ENCODE assay signal across 8 cellular contexts in the genomic region with DNA sequence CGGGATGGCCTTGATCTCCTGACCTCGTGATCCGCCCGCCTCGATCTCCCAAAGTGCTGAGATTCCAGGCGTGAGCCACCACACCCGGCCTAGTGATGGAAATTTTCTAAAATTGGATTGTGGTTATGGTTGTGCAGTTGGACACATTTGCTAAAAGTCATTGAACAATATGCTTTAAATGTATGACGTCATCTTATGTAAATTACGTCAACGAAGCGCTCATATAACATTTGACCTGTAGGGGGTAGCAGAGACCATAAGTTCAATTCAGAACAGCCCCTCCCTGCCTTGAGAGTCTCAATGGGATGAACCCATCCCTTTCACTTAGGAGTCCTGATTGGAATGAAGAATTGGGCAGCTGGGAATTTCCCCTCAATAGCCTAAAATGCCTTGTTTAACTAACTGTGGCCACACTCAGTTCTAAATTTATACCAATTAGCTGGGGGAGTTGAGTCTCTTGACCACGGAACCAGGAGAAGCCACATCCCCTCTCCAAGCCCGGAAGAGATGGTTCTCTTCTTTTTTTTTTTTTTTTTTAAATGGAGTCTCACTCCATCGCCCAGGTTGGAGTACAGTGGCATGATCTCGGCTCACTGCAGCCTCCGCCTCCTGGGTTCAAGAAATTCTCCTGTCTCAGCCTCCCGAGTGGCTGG. TPM values are rescaled to one million over a fixed set of nuclear protein-coding genes. Genes with fewer than 3 reads are reported as not detected.
A peak's percentile ranks its signal among the peaks of the same experiment; 100 is the strongest.
DNase-seq lines count a peak whose midpoint lies in the region; ATAC-seq, FAIRE-seq and TF ChIP-seq lines count a peak whose summit lies in the region.

No MANE protein-coding gene starts in this region.

- H4K20me1 ChIP-seq in BLaER1 treated with 17β-estradiol and CSF1 and Interleukin-3, amounts not matched to agents 10 nM and 100 nM = no peaks in the 10 kb centered on the region
- no peaks in the 10 kb centered on the region for H4K20me1 ChIP-seq in H9 (ENCODE audit: control insufficient read depth, insufficient read depth, insufficient read length)

- no peaks in the 10 kb centered on the region for H3K36me3 Mint-ChIP-seq in H9 (ENCODE audit: insufficient read depth in 1 of 3, low read depth in 3 of 3)
- no peaks in the 10 kb centered on the region for H3K36me3 Mint-ChIP-seq in mesothelial cell of epicardium

- H3K9me3 Mint-ChIP-seq in H9 (peaks cover 1 to 2% of the 10 kb centered on the region in 2 experiments; a peak in 3 of 5 replicates), mesothelial cell of epicardium (no peaks in the 10 kb centered on the region)

- peak; percentile 62 for DNase-seq in H9
- peak; percentile 86 to 87 for DNase-seq in NCI-H446 (lab: John Stamatoyannopoulos, UW)
- peak; percentile 50 for DNase-seq in activated CD4-positive, alpha-beta T cell treated with anti-CD3 and anti-CD28 coated beads for 48 hours
- DNase-seq in mesothelial cell of epicardium (ENCODE audit: low spot score in 2 of 2, unreplicated experiment in 2 of 2) = no peak
- no peak for DNase-seq in upper lobe of right lung

- FAIRE-seq in endometrium (lab: Jason Lieb, UNC) = peak; percentile 61

- H3K4ac ChIP-seq in H9 (ENCODE audit: low read depth, low read length) = no peak overlapping the region

- no peak overlapping the region for H2BK12ac ChIP-seq in H9 (ENCODE audit: insufficient read length, low read depth, low read length)

- H2BK120ac ChIP-seq in H9 (ENCODE audit: low read depth, low read length, poor library complexity, severe bottlenecking) = no peak overlapping the region

- no peaks in the 10 kb centered on the region for H3K79me2 ChIP-seq in H9 (ENCODE audit: insufficient read depth, low read length)

- peaks cover 2% of the 10 kb centered on the region in 2 experiments; a peak in 3 of 4 replicates for H3K4me1 Mint-ChIP-seq in H9
- peaks cover 3% of the 10 kb centered on the region for H3K4me1 Mint-ChIP-seq in mesothelial cell of epicardium

- no peak overlapping the region for H3K56ac ChIP-seq in H9 (ENCODE audit: insufficient read length, low read depth, low read length)

- H4K91ac ChIP-seq in H9 (ENCODE audit: insufficient read length, low read depth, low read length) = no peak overlapping the region

- intact Hi-C loops in upper lobe of right lung (cut with DNase I) = loop anchor here (5.0 kb wide), 1 partner anchor 200 kb away; no protein-coding TSS in a partner anchor

- H3K27me3 ChIP-seq in BLaER1 treated with 17β-estradiol and CSF1 and Interleukin-3, amounts not matched to agents 10 nM and 100 nM = no peaks in the 10 kb centered on the region
- H3K27me3 ChIP-seq in H9 (ENCODE audit: insufficient read depth, low read length) (no peaks in the 10 kb centered on the region), upper lobe of right lung (no peaks in the 10 kb centered on the region)

- no peak overlapping the region for H2AFZ ChIP-seq in H9 (ENCODE audit: low read length)

- H4K5ac ChIP-seq in H9 (ENCODE audit: insufficient read length, low read depth, low read length) = no peak overlapping the region

- H3K79me1 ChIP-seq in H9 (ENCODE audit: insufficient read depth, low read depth, low read length, poor library complexity, severe bottlenecking) = no peaks in the 10 kb centered on the region

- no peak overlapping the region for H3K23ac ChIP-seq in H9 (ENCODE audit: insufficient read length, low read depth, low read length)

- H4K8ac ChIP-seq in H9 (replicated peaks; ENCODE audit: insufficient read length, low read depth, low read length) = no peak overlapping the region

- TF ChIP-seq CTCF in H9 (conservative IDR thresholded peaks at IDR 0.05) (peak; percentile 87), mesothelial cell of epicardium (IDR thresholded peaks at IDR 0.05; ENCODE audit: unreplicated experiment) (peak; percentile 96), upper lobe of right lung (IDR thresholded peaks at IDR 0.05) (peak; percentile 81)

- H3K23me2 ChIP-seq in H9 (ENCODE audit: insufficient read length, low read depth, low read length, poor library complexity, severe bottlenecking) = no peaks in the 10 kb centered on the region

- WGBS in H9 (ENCODE audit: extremely low coverage, insufficient read length, low lambda C conversion rate) = no CpG with 5 or more reads among the region's 17 CpGs

- peak overlapping the region in 7 of 10 experiments; percentile 5 to 60 (median 25); a peak in 9 of 20 replicates for H3K4me3 ChIP-seq in BLaER1 treated with 17β-estradiol and CSF1 and Interleukin-3, amounts not matched to agents 10 nM and 100 nM
- H3K4me3 ChIP-seq in upper lobe of right lung = no peak overlapping the region

- H3K36me3 ChIP-seq in BLaER1 treated with 17β-estradiol and CSF1 and Interleukin-3, amounts not matched to agents 10 nM and 100 nM = no peaks in the 10 kb centered on the region
- H3K36me3 ChIP-seq in upper lobe of right lung = no peaks in the 10 kb centered on the region

- H3K27me3 Mint-ChIP-seq in H9 (ENCODE audit: low read depth) (peaks cover 7% of the 10 kb centered on the region), mesothelial cell of epicardium (ENCODE audit: low read depth) (peaks cover 1% of the 10 kb centered on the region)

- H3K9me3 ChIP-seq in BLaER1 treated with 17β-estradiol and CSF1 and Interleukin-3, amounts not matched to agents 10 nM and 100 nM (replicated peaks in 1 of 11) = peaks cover 0 to 10% (median 0%) of the 10 kb centered on the region in 11 experiments; a peak in 4 of 22 replicates
- no peaks in the 10 kb centered on the region for H3K9me3 ChIP-seq in H9 (ENCODE audit: control insufficient read depth, low read depth, low read length)
- no peaks in the 10 kb centered on the region for H3K9me3 ChIP-seq in upper lobe of right lung

- no peak overlapping the region for H2BK20ac ChIP-seq in H9 (ENCODE audit: low read depth, low read length, poor library complexity, severe bottlenecking)

- no peak overlapping the region for H3K14ac ChIP-seq in H9 (ENCODE audit: insufficient read depth, low read length)

- peak overlapping the region in 4 of 11 experiments; percentile 3 to 47 (median 17); a peak in 4 of 22 replicates for H3K9ac ChIP-seq in BLaER1 treated with 17β-estradiol and CSF1 and Interleukin-3, amounts not matched to agents 10 nM and 100 nM
- no peak overlapping the region for H3K9ac ChIP-seq in H9 (ENCODE audit: extremely low read depth, insufficient read length, low read length)

- peaks cover 6 to 57% (median 45%) of the 10 kb centered on the region in 10 experiments for H3K4me1 ChIP-seq in BLaER1 treated with 17β-estradiol and CSF1 and Interleukin-3, amounts not matched to agents 10 nM and 100 nM
- H3K4me1 ChIP-seq in H9 (ENCODE audit: insufficient read depth, low read length) (no peaks in the 10 kb centered on the region), upper lobe of right lung (peaks cover 3% of the 10 kb centered on the region)

- H3K18ac ChIP-seq in H9 (ENCODE audit: insufficient read length, low read depth, low read length) = no peak overlapping the region

- no peak overlapping the region for H2BK15ac ChIP-seq in H9 (ENCODE audit: low read depth, low read length)

- H2AK5ac ChIP-seq in H9 (ENCODE audit: insufficient read length, low read length) = no peak overlapping the region

- ATAC-seq in upper lobe of right lung = peak; percentile 97
- no peak for ATAC-seq in HG03039 (IDR thresholded peaks at IDR 0.05; ENCODE audit: unreplicated experiment)

- H3K27ac ChIP-seq in BLaER1 treated with 17β-estradiol and CSF1 and Interleukin-3, amounts not matched to agents 10 nM and 100 nM = peak overlapping the region in 4 of 11 experiments; percentile 4 to 49 (median 16); a peak in 2 of 22 replicates
- no peak overlapping the region for H3K27ac ChIP-seq in H9 (ENCODE audit: insufficient read length, low read depth, low read length)
- H3K27ac ChIP-seq in upper lobe of right lung = no peak overlapping the region

- peak overlapping the region in 1 of 2 experiments; percentile 44; a peak in 2 of 5 replicates for H3K4me3 Mint-ChIP-seq in H9
- no peak overlapping the region for H3K4me3 Mint-ChIP-seq in mesothelial cell of epicardium

- peak overlapping the region in 1 of 3 experiments; percentile 68; a peak in 2 of 7 replicates for H3K27ac Mint-ChIP-seq in H9
- peak overlapping the region; percentile 85 for H3K27ac Mint-ChIP-seq in mesothelial cell of epicardium

- H3T11ph ChIP-seq in H9 (ENCODE audit: low read length) = no peak overlapping the region

- no peak overlapping the region for H2BK5ac ChIP-seq in H9 (ENCODE audit: insufficient read length, low read length)

- H3K4me2 ChIP-seq in BLaER1 treated with 17β-estradiol and CSF1 and Interleukin-3, amounts not matched to agents 10 nM and 100 nM = peak overlapping the region; percentile 44 to 78 (median 60)
- H3K4me2 ChIP-seq in H9 (ENCODE audit: insufficient read depth, insufficient read length, low read length) = no peak overlapping the region

RNA-seq across cellular contexts. Expression of gene TLE6, which starts 15.2 kb away (rescaled TPM):
- total RNA-seq in H9 (2021) = 1.1 and 1.7 TPM in 2 replicates
- total RNA-seq in mesothelial cell of epicardium = 4.3 to 7.6 TPM (median 6.9 TPM) in 3 replicates
- total RNA-seq in upper lobe of right lung = 6.7 TPM

RNA-seq across cellular contexts. Expression of gene ZNF77, which starts 17.4 kb away (rescaled TPM):
- total RNA-seq in H9 (2021) = 4.3 and 4.6 TPM in 2 replicates
- 7.8 to 9.9 TPM (median 7.9 TPM) in 3 replicates for total RNA-seq in mesothelial cell of epicardium
- total RNA-seq in upper lobe of right lung = 4.2 TPM

Comparison
In these comparisons a context has a peak if more than half of its experiments do, and no peak if none do; other contexts are left out.
1. DNase-seq: peak in H9 (single experiment), NCI-H446 (2 of 2) and activated CD4-positive, alpha-beta T cell treated with anti-CD3 and anti-CD28 coated beads for 48 hours (single experiment); none in mesothelial cell of epicardium (0 of 2) and upper lobe of right lung (single experiment).
2. Peak in every context shown above with its lines, with median percentiles within 50 percentile points of each other: CTCF ChIP-seq.